21 cellular contexts compared by ENCODE assay signal in genomic region chr9:121842612-121842978, GRCh38.
DNase-seq lines count a peak whose midpoint lies in the region; ATAC-seq, FAIRE-seq and TF ChIP-seq lines count a peak whose summit lies in the region.
"Had no signal": no experiment of that assay in that cellular context is flagged by ENCODE, and none has a peak within 500 bp of the region (broad histone marks: within the 10 kb centered on the region; RNA-seq: fewer than 3 reads in every experiment).

No MANE protein-coding gene starts in this region.

- intact Hi-C loops in endothelial cell of umbilical vein (cut with micrococcal nuclease) (loop anchor here (5.0 kb wide), 1 partner anchor 140 kb away; no protein-coding TSS in a partner anchor), aorta (cut with DNase I) (no loop called here)

- DNase-seq in EL (peak; percentile 71), RCC 7860 (ENCODE audit: low spot score) (peak; percentile 44), endothelial cell of umbilical vein (ENCODE audit: low read depth, low spot score) (peak; percentile 31), kidney tubule cell (ENCODE audit: low spot score) (peak; percentile 90), superior temporal gyrus (ENCODE audit: extremely low spot score) (no peak), aorta (no peak), T-helper 17 cell (no peak)
- no peak for DNase-seq in activated CD4-positive, alpha-beta T cell treated with anti-CD3 and anti-CD28 coated beads, Interleukin-2, amount 10 ng/mL, durations not matched to agents 7 days and 5 days
- DNase-seq: activated gamma-delta T cell treated with Interleukin-2 at 50 U/mL for 16 hours; anterior cingulate cortex; colonic mucosa; naive thymus-derived CD8-positive, alpha-beta T cell; NCI-H1417 treated with DMSO at 0.1 percent for 48 hours; NCI-H2171 treated with DMSO at 0.1 percent for 48 hours; NCI-H82; stimulated activated CD4-positive, alpha-beta T cell treated with anti-CD3 and anti-CD28 coated beads, Interleukin-4, amount 100 ng/mL, for 24 hours had no signal

- no peak overlapping the region for H3K27ac Mint-ChIP-seq in activated CD4-positive, alpha-beta T cell treated with anti-CD3 and anti-CD28 coated beads, Interleukin-2, amount 10 ng/mL, durations not matched to agents 7 days and 5 days
- H3K27ac Mint-ChIP-seq in T-helper 17 cell: no peak overlapping the region
- H3K27ac Mint-ChIP-seq: memory B cell; naive thymus-derived CD8-positive, alpha-beta T cell; progenitor cell of endocrine pancreas had no signal

- H3K9me3 ChIP-seq in endothelial cell of umbilical vein (replicated peaks; ENCODE audit: control insufficient read depth, insufficient read depth, low read length) (no peaks in the 10 kb centered on the region), aorta (ENCODE audit: control insufficient read depth, low read length) (no peaks in the 10 kb centered on the region), T-helper 17 cell (ENCODE audit: control insufficient read depth, low read length, poor library complexity, severe bottlenecking) (no peaks in the 10 kb centered on the region)
- H3K9me3 ChIP-seq: colonic mucosa, Peyer's patch had no signal

- H3K9me3 Mint-ChIP-seq in activated CD4-positive, alpha-beta T cell treated with anti-CD3 and anti-CD28 coated beads, Interleukin-2, amount 10 ng/mL, durations not matched to agents 7 days and 5 days: peaks cover 2% of the 10 kb centered on the region

- CTCF ChIA-PET in endothelial cell of umbilical vein (lab: Charles Lee): interaction anchor here (1.2 to 1.9 kb wide), 5 partner anchors 20 to 292 kb away, joined by 3 to 5 read pairs (median 4); no protein-coding TSS in a partner anchor
- CTCF ChIA-PET in activated CD4-positive, alpha-beta T cell treated with anti-CD3 and anti-CD28 coated beads, Interleukin-2, amount 10 ng/mL, durations not matched to agents 7 days and 5 days (lab: Charles Lee): interaction anchor here (1.6 kb wide), 1 partner anchor 9 kb away, joined by 3 read pairs; no protein-coding TSS in a partner anchor

- no peak for TF ChIP-seq CTCF in endothelial cell of umbilical vein (IDR thresholded peaks at IDR 0.05; ENCODE audit: extremely low read depth in 1 of 2, insufficient read depth in 1 of 2, low read depth in 1 of 2, low read length in 2 of 2)

- no peak for TF ChIP-seq POLR2A in endothelial cell of umbilical vein (IDR thresholded peaks at IDR 0.05; ENCODE audit: low read depth, low read length)

- H3K9me1 ChIP-seq in endothelial cell of umbilical vein (replicated peaks; ENCODE audit: control insufficient read depth, extremely low read depth, insufficient read depth, low read length): no peaks in the 10 kb centered on the region

- POLR2A ChIA-PET in endothelial cell of umbilical vein (lab: Charles Lee): no interaction called here
- POLR2A ChIA-PET in activated CD4-positive, alpha-beta T cell treated with anti-CD3 and anti-CD28 coated beads, Interleukin-2, amount 10 ng/mL, durations not matched to agents 7 days and 5 days (lab: Charles Lee): no interaction called here

- no peaks in the 10 kb centered on the region for H4K20me1 ChIP-seq in endothelial cell of umbilical vein (replicated peaks; ENCODE audit: control insufficient read depth, extremely low read depth, insufficient read depth, low read length)

- 29 to 35% methylated on average over 2 of the region's 2 CpGs for WGBS in aorta, 2 donors

- H3K4me1 Mint-ChIP-seq in activated CD4-positive, alpha-beta T cell treated with anti-CD3 and anti-CD28 coated beads, Interleukin-2, amount 10 ng/mL, durations not matched to agents 7 days and 5 days: peaks cover 3% of the 10 kb centered on the region
- no peaks in the 10 kb centered on the region for H3K4me1 Mint-ChIP-seq in T-helper 17 cell
- H3K4me1 Mint-ChIP-seq: memory B cell; naive thymus-derived CD8-positive, alpha-beta T cell had no signal

- H3K4me2 ChIP-seq in endothelial cell of umbilical vein (ENCODE audit: insufficient read depth, low read length): no peak overlapping the region
- H3K4me2 ChIP-seq: smooth muscle cell had no signal

- BruUV-seq in endothelial cell of umbilical vein (replicated peaks; lab: Mats Ljungman, UMichigan): no TSS peak

- no peak for FAIRE-seq in RCC 7860 (lab: Jason Lieb, UNC)
- peak; percentile 44 for FAIRE-seq in endothelial cell of umbilical vein (lab: Jason Lieb, UNC)
- FAIRE-seq: GM12892 had no signal

- H3K4me3 ChIP-seq in endothelial cell of umbilical vein (replicated peaks in 1 of 3; ENCODE audit: insufficient read depth in 1 of 3, low read depth in 1 of 3, low read length in 3 of 3) (no peak overlapping the region), aorta (ENCODE audit: low read length in 2 of 2) (no peak overlapping the region)
- H3K4me3 ChIP-seq: colonic mucosa, Peyer's patch, smooth muscle cell had no signal

- H3K27me3 Mint-ChIP-seq in activated CD4-positive, alpha-beta T cell treated with anti-CD3 and anti-CD28 coated beads, Interleukin-2, amount 10 ng/mL, durations not matched to agents 7 days and 5 days: peaks cover 2% of the 10 kb centered on the region
- peaks cover 4% of the 10 kb centered on the region for H3K27me3 Mint-ChIP-seq in T-helper 17 cell
- H3K27me3 Mint-ChIP-seq: naive thymus-derived CD8-positive, alpha-beta T cell had no signal

- H3K9ac ChIP-seq in endothelial cell of umbilical vein (replicated peaks; ENCODE audit: extremely low read depth, insufficient read depth, low read length): no peak overlapping the region

- H3K27ac ChIP-seq in endothelial cell of umbilical vein (ENCODE audit: insufficient read depth, low read depth, low read length): no peak overlapping the region
- H3K27ac ChIP-seq in aorta (ENCODE audit: low read depth in 1 of 2, low read length in 2 of 2): no peak overlapping the region
- H3K27ac ChIP-seq: colonic mucosa, Peyer's patch had no signal

- H3K36me3 ChIP-seq in endothelial cell of umbilical vein (ENCODE audit: control insufficient read depth in 2 of 2, extremely low read depth in 1 of 2, insufficient read depth in 2 of 2, low read length in 2 of 2): no peaks in the 10 kb centered on the region
- H3K36me3 ChIP-seq in aorta (ENCODE audit: control insufficient read depth in 1 of 2, insufficient read depth in 2 of 2, low read length in 1 of 2): no peaks in the 10 kb centered on the region
- H3K36me3 ChIP-seq: colonic mucosa, Peyer's patch had no signal

- H3K27me3 ChIP-seq in endothelial cell of umbilical vein (ENCODE audit: control insufficient read depth in 2 of 2, insufficient read depth in 2 of 2, low read length in 2 of 2) (no peaks in the 10 kb centered on the region), aorta (ENCODE audit: control insufficient read depth in 1 of 2, insufficient read depth in 2 of 2, low read length in 1 of 2) (no peaks in the 10 kb centered on the region)
- H3K27me3 ChIP-seq: colonic mucosa, Peyer's patch had no signal

- H3K36me3 Mint-ChIP-seq in activated CD4-positive, alpha-beta T cell treated with anti-CD3 and anti-CD28 coated beads, Interleukin-2, amount 10 ng/mL, durations not matched to agents 7 days and 5 days (ENCODE audit: low read depth): no peaks in the 10 kb centered on the region
- no peaks in the 10 kb centered on the region for H3K36me3 Mint-ChIP-seq in T-helper 17 cell (ENCODE audit: low read depth)

- no peak overlapping the region for H2AFZ ChIP-seq in endothelial cell of umbilical vein (ENCODE audit: low read depth, low read length)

- H3K4me3 Mint-ChIP-seq in activated CD4-positive, alpha-beta T cell treated with anti-CD3 and anti-CD28 coated beads, Interleukin-2, amount 10 ng/mL, durations not matched to agents 7 days and 5 days: no peak overlapping the region
- no peak overlapping the region for H3K4me3 Mint-ChIP-seq in T-helper 17 cell
- H3K4me3 Mint-ChIP-seq: memory B cell; naive thymus-derived CD8-positive, alpha-beta T cell had no signal

- no peaks in the 10 kb centered on the region for H3K79me2 ChIP-seq in endothelial cell of umbilical vein (ENCODE audit: control insufficient read depth, insufficient read depth, low read length)

- no peak for ATAC-seq in aorta (ENCODE audit: low FRiP score)
- ATAC-seq in T-helper 17 cell: no peak
- ATAC-seq: naive thymus-derived CD8-positive, alpha-beta T cell had no signal

- H3K4me1 ChIP-seq in endothelial cell of umbilical vein (ENCODE audit: control insufficient read depth, extremely low read depth, insufficient read depth, low read length) (peaks cover 15% of the 10 kb centered on the region), aorta (ENCODE audit: control insufficient read depth in 1 of 2, insufficient read depth in 2 of 2, low read length in 2 of 2) (peaks cover 2 to 9% of the 10 kb centered on the region in 2 donors)
- H3K4me1 ChIP-seq: colonic mucosa, Peyer's patch had no signal

- dilution Hi-C loops in endothelial cell of umbilical vein (cut with MboI; ENCODE audit: extremely low pct_ligation_motif_present, low sequenced_read_pairs): no loop called here

TF ChIP-seq in endothelial cell of umbilical vein, 7 proteins besides CTCF, POLR2A, EP300 and RAD21:
- no peak for TF ChIP-seq FOS (IDR thresholded peaks at IDR 0.05; ENCODE audit: borderline replicate concordance, insufficient read depth, low read length)
- TF ChIP-seq JUN (IDR thresholded peaks at IDR 0.05; ENCODE audit: borderline replicate concordance, insufficient read depth, insufficient read length, low read depth): no peak
- no peak for TF ChIP-seq GATA2 (IDR thresholded peaks at IDR 0.05; ENCODE audit: insufficient read depth, insufficient read length, low read depth, low read length)
- no peak for TF ChIP-seq MYC (IDR thresholded peaks at IDR 0.05; ENCODE audit: low read depth, low read length)
- TF ChIP-seq POLR2AphosphoS5 (IDR thresholded peaks at IDR 0.05; ENCODE audit: insufficient read depth, low read depth, low read length): no peak
- no peak for TF ChIP-seq MAX (IDR thresholded peaks at IDR 0.05; ENCODE audit: insufficient read depth, insufficient read length)
- no peak for TF ChIP-seq EZH2 (IDR thresholded peaks at IDR 0.05; ENCODE audit: borderline replicate concordance, low read depth, low read length, severe bottlenecking)
TF ChIP-seq in endothelial cell of umbilical vein: peak in this region for 0.

Comparison
In these comparisons a context has a peak if more than half of its experiments do, and no peak if none do; other contexts are left out.
1. DNase-seq: peak in EL (single experiment), RCC 7860 (single experiment), endothelial cell of umbilical vein (single experiment) and kidney tubule cell (single experiment); none in activated CD4-positive, alpha-beta T cell treated with anti-CD3 and anti-CD28 coated beads, Interleukin-2, amount 10 ng/mL, durations not matched to agents 7 days and 5 days (single experiment), superior temporal gyrus (single experiment), aorta (0 of 2) and T-helper 17 cell (0 of 3).